15 cellular contexts compared by ENCODE assay signal in the genomic region with DNA sequence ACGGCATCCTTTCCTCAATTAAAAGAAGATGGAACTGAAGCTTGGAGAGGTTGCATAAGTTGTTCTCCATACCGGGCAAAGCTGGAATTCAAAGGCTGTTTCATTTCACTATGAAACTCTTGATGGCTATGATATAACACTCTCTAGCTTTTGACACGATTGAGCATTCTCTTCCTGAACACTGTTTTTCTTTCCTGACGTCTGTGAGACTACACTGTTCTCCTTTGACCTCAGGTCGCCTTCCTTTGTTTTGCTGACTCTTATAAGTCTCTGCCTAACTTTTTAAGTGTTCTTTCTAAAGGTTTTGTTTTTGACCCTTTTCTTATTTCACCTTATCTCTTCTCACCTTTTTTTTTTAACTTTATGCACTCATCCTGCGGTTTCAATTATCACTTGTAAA.
DNase-seq lines count a peak whose midpoint lies in the region; TF ChIP-seq lines count a peak whose summit lies in the region.
"Had no signal": no experiment of that assay in that cellular context is flagged by ENCODE, and none has a peak within 500 bp of the region (broad histone marks: within the 10 kb centered on the region; RNA-seq: fewer than 3 reads in every experiment).

No MANE protein-coding gene starts in this region.

- H3K27ac Mint-ChIP-seq in endodermal cell, result peak overlapping the region; percentile 40
- H3K27ac Mint-ChIP-seq in neural crest cell (ENCODE audit: unreplicated experiment), result peak overlapping the region; percentile 48
- H3K27ac Mint-ChIP-seq in Caco-2 (ENCODE audit: unreplicated experiment), result no peak overlapping the region
- H3K27ac Mint-ChIP-seq: CD4-positive, CD25-positive, alpha-beta regulatory T cell; CD8-positive, alpha-beta memory T cell had no signal

- H3K9me3 Mint-ChIP-seq in endodermal cell (peaks cover 12% of the 10 kb centered on the region), neural crest cell (no peaks in the 10 kb centered on the region), Caco-2 (ENCODE audit: unreplicated experiment) (no peaks in the 10 kb centered on the region)

- H3K9me3 ChIP-seq in endodermal cell (ENCODE audit: control insufficient read depth, low read length) (peaks cover 12% of the 10 kb centered on the region), Caco-2 (no peaks in the 10 kb centered on the region)
- H3K9me3 ChIP-seq: BE2C had no signal

- no peak overlapping the region for H3K27ac ChIP-seq in endodermal cell (ENCODE audit: low read depth, low read length)
- H3K27ac ChIP-seq: GM23248 had no signal

- 56 to 59% methylated on average over 6 of the region's 6 CpGs for whole genome bisulfite sequencing in endodermal cell (ENCODE audit: insufficient coverage in 1 of 2, insufficient read length in 1 of 2), 2 experiments

- CTCF ChIA-PET in Caco-2 (lab: Charles Lee), result no interaction called here

- H3K4me3 ChIP-seq in choroid plexus epithelial cell (ENCODE audit: low read depth, low read length) (no peak overlapping the region), endodermal cell (ENCODE audit: low read length) (peak overlapping the region; percentile 58), Caco-2 (ENCODE audit: low read depth, low read length) (no peak overlapping the region)
- H3K4me3 ChIP-seq: GM23248 had no signal

- H3K27me3 Mint-ChIP-seq in endodermal cell (ENCODE audit: insufficient read depth), result no peaks in the 10 kb centered on the region
- no peaks in the 10 kb centered on the region for H3K27me3 Mint-ChIP-seq in neural crest cell (ENCODE audit: low read depth)
- no peaks in the 10 kb centered on the region for H3K27me3 Mint-ChIP-seq in Caco-2 (ENCODE audit: insufficient read depth, unreplicated experiment)
- H3K27me3 Mint-ChIP-seq: CD4-positive, CD25-positive, alpha-beta regulatory T cell; CD8-positive, alpha-beta memory T cell had no signal

- H3K9ac ChIP-seq in endodermal cell (ENCODE audit: extremely low read depth, low read length, poor library complexity, severe bottlenecking), result no peak overlapping the region
- H3K9ac ChIP-seq: GM23248 had no signal

- no peaks in the 10 kb centered on the region for H3K27me3 ChIP-seq in endodermal cell (ENCODE audit: control insufficient read depth, insufficient read depth, low read length, poor library complexity, severe bottlenecking)
- H3K27me3 ChIP-seq in Caco-2 (replicated peaks; ENCODE audit: control insufficient read depth, insufficient read depth, low read length), result no peaks in the 10 kb centered on the region
- H3K27me3 ChIP-seq: BE2C had no signal

- peak; percentile 9 for DNase-seq in choroid plexus epithelial cell (ENCODE audit: low read depth)
- no peak for DNase-seq in endodermal cell
- DNase-seq in neural crest cell (ENCODE audit: low read depth, low spot score), result no peak
- no peak for DNase-seq in Caco-2
- no peak for DNase-seq in NCI-H1436 treated with DMSO at 0.1 percent for 48 hours (lab: John Stamatoyannopoulos, UW)
- DNase-seq in activated CD8-positive, alpha-beta memory T cell treated with anti-CD3 and anti-CD28 coated beads, Interleukin-2, amount 50 U/mL, for 48 hours, result no peak
- DNase-seq in NCI-H1417 treated with DMSO at 0.1 percent for 48 hours (lab: John Stamatoyannopoulos, UW), result no peak
- DNase-seq: ACHN; BE2C; C1 segment of cervical spinal cord; CD4-positive, CD25-positive, alpha-beta regulatory T cell; CD8-positive, alpha-beta memory T cell; COR-L47; GM23248; HCEC 1CT had no signal

- H3K4me3 Mint-ChIP-seq in endodermal cell (peak overlapping the region; percentile 2), neural crest cell (no peak overlapping the region), Caco-2 (ENCODE audit: unreplicated experiment) (no peak overlapping the region)
- H3K4me3 Mint-ChIP-seq: CD4-positive, CD25-positive, alpha-beta regulatory T cell; CD8-positive, alpha-beta memory T cell had no signal

- H3K4me1 Mint-ChIP-seq in endodermal cell (peaks cover 39% of the 10 kb centered on the region), neural crest cell (peaks cover 8% of the 10 kb centered on the region), Caco-2 (ENCODE audit: low read depth, unreplicated experiment) (peaks cover 7% of the 10 kb centered on the region)
- H3K4me1 Mint-ChIP-seq: CD4-positive, CD25-positive, alpha-beta regulatory T cell; CD8-positive, alpha-beta memory T cell had no signal

- no TSS peak for BruUV-seq in Caco-2 (replicated peaks; lab: Mats Ljungman, UMichigan)

- H3K36me3 ChIP-seq in endodermal cell (ENCODE audit: control insufficient read depth, insufficient read depth, low read length) (no peaks in the 10 kb centered on the region), Caco-2 (ENCODE audit: control insufficient read depth, insufficient read depth, low read length) (no peaks in the 10 kb centered on the region)
- H3K36me3 ChIP-seq: BE2C had no signal

- H3K36me3 Mint-ChIP-seq in endodermal cell (ENCODE audit: low read depth), result peaks cover 6% of the 10 kb centered on the region
- no peaks in the 10 kb centered on the region for H3K36me3 Mint-ChIP-seq in neural crest cell (ENCODE audit: low read depth)
- no peaks in the 10 kb centered on the region for H3K36me3 Mint-ChIP-seq in Caco-2 (ENCODE audit: insufficient read depth, unreplicated experiment)
- H3K36me3 Mint-ChIP-seq: CD4-positive, CD25-positive, alpha-beta regulatory T cell; CD8-positive, alpha-beta memory T cell had no signal

- TF ChIP-seq CTCF in choroid plexus epithelial cell (conservative IDR thresholded peaks at IDR 0.05; ENCODE audit: low read depth, low read length) (no peak), endodermal cell (conservative IDR thresholded peaks at IDR 0.05) (no peak), neural crest cell (conservative IDR thresholded peaks at IDR 0.05) (no peak), Caco-2 (IDR thresholded peaks at IDR 0.05; ENCODE audit: insufficient read depth in 1 of 2, low read depth in 1 of 2, low read length in 1 of 2, severe bottlenecking in 1 of 2, unreplicated experiment in 1 of 2) (no peak)

- intact Hi-C loops in Caco-2 (cut with micrococcal nuclease; ENCODE audit: unreplicated experiment), result loop anchor here (10.0 kb wide), 1 partner anchor 316 kb away; no protein-coding TSS in a partner anchor

- POLR2A ChIA-PET in Caco-2 (lab: Charles Lee), result no interaction called here

- peaks cover 8% of the 10 kb centered on the region for H3K4me1 ChIP-seq in endodermal cell (ENCODE audit: control insufficient read depth, insufficient read depth, low read length)
- H3K4me1 ChIP-seq in Caco-2, result no peaks in the 10 kb centered on the region
- H3K4me1 ChIP-seq: BE2C had no signal
